8 cellular contexts compared by ENCODE assay signal in the genomic region with DNA sequence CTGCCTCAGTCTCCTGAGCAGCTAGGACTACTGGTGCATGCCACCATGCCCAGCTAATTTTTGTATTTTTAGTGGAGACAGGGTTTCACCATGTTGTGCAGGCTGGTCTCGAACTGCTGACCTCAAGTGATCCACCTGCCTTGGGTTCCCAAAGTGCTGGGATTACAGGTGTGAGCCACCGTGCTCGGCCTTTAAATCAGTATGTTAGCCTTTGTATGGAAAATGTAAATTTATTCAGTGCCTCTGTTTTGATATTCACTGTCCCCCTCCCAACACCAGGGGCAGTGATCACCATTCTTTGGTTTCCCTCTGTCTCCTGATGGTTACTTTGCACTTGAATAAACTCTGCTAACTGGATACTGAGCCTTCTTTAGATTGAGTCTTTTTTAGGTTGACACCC. TPM values are rescaled to one million over a fixed set of nuclear protein-coding genes. Genes with fewer than 3 reads are reported as not detected.
DNase-seq lines count a peak whose midpoint lies in the region; TF ChIP-seq lines count a peak whose summit lies in the region.
"Not testable (repeated sequence)": the region's sequence is repeated elsewhere in the genome, so short reads cannot be mapped to it uniquely, and the experiment has no call there.

No MANE protein-coding gene starts in this region.

- intact Hi-C loops in dorsolateral prefrontal cortex (cut with DNase I) = not testable (repeated sequence)

- H3K9ac ChIP-seq in H9 (ENCODE audit: extremely low read depth, insufficient read length, low read length); OCI-LY1 (ENCODE audit: low read length); iPS-18a (ENCODE audit: low read length): not testable (repeated sequence)

- not testable (repeated sequence) for H3K4ac ChIP-seq in H9 (ENCODE audit: low read depth, low read length)

- H3K36me3 ChIP-seq in BE2C; OCI-LY1 (ENCODE audit: insufficient read depth, low read length); iPS-18a (ENCODE audit: control insufficient read depth, low read depth, low read length): not testable (repeated sequence)

- H3K4me1 Mint-ChIP-seq in H9 = peaks cover 52 to 54% of the 10 kb centered on the region in 2 experiments
- H3K4me1 Mint-ChIP-seq in activated naive CD4-positive, alpha-beta T cell treated with anti-CD3 and anti-CD28 coated beads, Interleukin-2, amount 10 ng/mL, durations not matched to agents 7 days and 5 days = peaks cover 49% of the 10 kb centered on the region
- not testable (repeated sequence) for H3K4me1 Mint-ChIP-seq in progenitor cell of endocrine pancreas (ENCODE audit: low read depth)

- not testable (repeated sequence) for H3K9me3 Mint-ChIP-seq in H9; activated naive CD4-positive, alpha-beta T cell treated with anti-CD3 and anti-CD28 coated beads, Interleukin-2, amount 10 ng/mL, durations not matched to agents 7 days and 5 days; progenitor cell of endocrine pancreas (ENCODE audit: low read depth)

- not testable (repeated sequence) for H2AFZ ChIP-seq in H9 (ENCODE audit: low read length); OCI-LY1 (ENCODE audit: low read length)

- H3K4me2 ChIP-seq in H9 (ENCODE audit: insufficient read depth, insufficient read length, low read length); OCI-LY1 (ENCODE audit: low read length): not testable (repeated sequence)

- 0 out of 2 replicates have a peak, but pooled peaks have one; percentile 8 for TF ChIP-seq CTCF in BE2C (IDR thresholded peaks at IDR 0.05; ENCODE audit: low read depth, low read length)
- peak; percentile 62 for TF ChIP-seq CTCF in H9 (conservative IDR thresholded peaks at IDR 0.05)
- TF ChIP-seq CTCF in OCI-LY1 (IDR thresholded peaks at IDR 0.05; ENCODE audit: low read length) = peak; percentile 18; the same call in 1 of the 2 replicates
- TF ChIP-seq CTCF in dorsolateral prefrontal cortex (IDR thresholded peaks at IDR 0.05 in 54 of 56, conservative IDR thresholded peaks at IDR 0.05 in 2 of 56; ENCODE audit: low read depth in 1 of 56, partially characterized antibody in 56 of 56) = peak in 2 of 56 donors; percentile 15 to 18
- TF ChIP-seq CTCF in progenitor cell of endocrine pancreas (IDR thresholded peaks at IDR 0.05; ENCODE audit: unreplicated experiment) = peak; percentile 25

- H3K27ac ChIP-seq in H9 (ENCODE audit: insufficient read length, low read depth, low read length); OCI-LY1 (ENCODE audit: low read depth, low read length, poor library complexity, severe bottlenecking); iPS-18a (ENCODE audit: low read length): not testable (repeated sequence)
- peak overlapping the region in 1 of 59 donors; percentile 77 for H3K27ac ChIP-seq in dorsolateral prefrontal cortex

- H3K79me1 ChIP-seq in H9 (ENCODE audit: insufficient read depth, low read depth, low read length, poor library complexity, severe bottlenecking) = not testable (repeated sequence)

- CTCF ChIA-PET in activated naive CD4-positive, alpha-beta T cell treated with anti-CD3 and anti-CD28 coated beads, Interleukin-2, amount 10 ng/mL, durations not matched to agents 7 days and 5 days (lab: Charles Lee) = interaction anchor here (0.7 to 2.2 kb wide), 4 partner anchors 19 to 188 kb away, joined by 3 to 7 read pairs (median 4); partner anchors contain the start of genes TBC1D2 and TRIM14

- H2BK5ac ChIP-seq in H9 (ENCODE audit: insufficient read length, low read length) = not testable (repeated sequence)

- H3K14ac ChIP-seq in H9 (ENCODE audit: insufficient read depth, low read length) = not testable (repeated sequence)

- H3K27me3 Mint-ChIP-seq in H9 (ENCODE audit: low read depth) = peaks cover 13% of the 10 kb centered on the region
- not testable (repeated sequence) for H3K27me3 Mint-ChIP-seq in activated naive CD4-positive, alpha-beta T cell treated with anti-CD3 and anti-CD28 coated beads, Interleukin-2, amount 10 ng/mL, durations not matched to agents 7 days and 5 days
- peaks cover 46% of the 10 kb centered on the region for H3K27me3 Mint-ChIP-seq in progenitor cell of endocrine pancreas

- WGBS in H9 (ENCODE audit: extremely low coverage, insufficient read length, low lambda C conversion rate) = no CpG with 5 or more reads among the region's 3 CpGs

- H2BK15ac ChIP-seq in H9 (ENCODE audit: low read depth, low read length) = not testable (repeated sequence)

- not testable (repeated sequence) for H2AK5ac ChIP-seq in H9 (ENCODE audit: insufficient read length, low read length)

- not testable (repeated sequence) for H3K23me2 ChIP-seq in H9 (ENCODE audit: insufficient read length, low read depth, low read length, poor library complexity, severe bottlenecking)

- not testable (repeated sequence) for H3K4me3 ChIP-seq in BE2C (ENCODE audit: low read depth, low read length); OCI-LY1 (ENCODE audit: low read depth, low read length, poor library complexity, severe bottlenecking)
- H3K4me3 ChIP-seq in dorsolateral prefrontal cortex (peak overlapping the region in 38 of 59 donors; percentile 19 to 66 (median 46)), iPS-18a (ENCODE audit: low read length) (peak overlapping the region; percentile 18)

- H3K56ac ChIP-seq in H9 (ENCODE audit: insufficient read length, low read depth, low read length) = not testable (repeated sequence)

- not testable (repeated sequence) for H2BK12ac ChIP-seq in H9 (ENCODE audit: insufficient read length, low read depth, low read length)

- not testable (repeated sequence) for H3F3A ChIP-seq in OCI-LY1 (ENCODE audit: insufficient read depth, low read length)

- H3T11ph ChIP-seq in H9 (ENCODE audit: low read length) = not testable (repeated sequence)

- peak overlapping the region in 1 of 3 experiments; percentile 29; a peak in 1 of 7 replicates for H3K27ac Mint-ChIP-seq in H9
- H3K27ac Mint-ChIP-seq in activated naive CD4-positive, alpha-beta T cell treated with anti-CD3 and anti-CD28 coated beads, Interleukin-2, amount 10 ng/mL, durations not matched to agents 7 days and 5 days = peak overlapping the region; percentile 11
- H3K27ac Mint-ChIP-seq in progenitor cell of endocrine pancreas = not testable (repeated sequence)

- not testable (repeated sequence) for H3K4me1 ChIP-seq in BE2C; H9 (ENCODE audit: insufficient read depth, low read length)
- H3K4me1 ChIP-seq in OCI-LY1 (ENCODE audit: insufficient read depth, low read length, severe bottlenecking) = peaks cover 27% of the 10 kb centered on the region
- H3K4me1 ChIP-seq in iPS-18a (ENCODE audit: control insufficient read depth, low read depth, low read length) = peaks cover 35% of the 10 kb centered on the region

- not testable (repeated sequence) for H2BK20ac ChIP-seq in H9 (ENCODE audit: low read depth, low read length, poor library complexity, severe bottlenecking)

- H3K36me3 Mint-ChIP-seq in H9 (ENCODE audit: insufficient read depth in 1 of 3, low read depth in 3 of 3) = peaks cover 6 to 13% (median 9%) of the 10 kb centered on the region in 3 experiments; a peak in 5 of 7 replicates
- peaks cover 61% of the 10 kb centered on the region for H3K36me3 Mint-ChIP-seq in activated naive CD4-positive, alpha-beta T cell treated with anti-CD3 and anti-CD28 coated beads, Interleukin-2, amount 10 ng/mL, durations not matched to agents 7 days and 5 days
- H3K36me3 Mint-ChIP-seq in progenitor cell of endocrine pancreas (ENCODE audit: insufficient read depth) = not testable (repeated sequence)

- H4K20me1 ChIP-seq in H9 (ENCODE audit: control insufficient read depth, insufficient read depth, insufficient read length); OCI-LY1 (ENCODE audit: insufficient read depth, low read length): not testable (repeated sequence)

- H3K23ac ChIP-seq in H9 (ENCODE audit: insufficient read length, low read depth, low read length) = not testable (repeated sequence)

- not testable (repeated sequence) for H3K79me2 ChIP-seq in H9 (ENCODE audit: insufficient read depth, low read length); OCI-LY1 (ENCODE audit: insufficient read depth, low read length)

- H4K91ac ChIP-seq in H9 (ENCODE audit: insufficient read length, low read depth, low read length) = not testable (repeated sequence)

- not testable (repeated sequence) for H4K8ac ChIP-seq in H9 (replicated peaks; ENCODE audit: insufficient read length, low read depth, low read length)

- not testable (repeated sequence) for H3K9me3 ChIP-seq in BE2C; H9 (ENCODE audit: control insufficient read depth, low read depth, low read length); OCI-LY1 (ENCODE audit: low read length); iPS-18a (ENCODE audit: control insufficient read depth, low read depth, low read length)

- DNase-seq in BE2C; activated naive CD4-positive, alpha-beta T cell treated with anti-CD3 and anti-CD28 coated beads, Interleukin-2, amount 10 ng/mL, durations not matched to agents 7 days and 5 days; dorsolateral prefrontal cortex; progenitor cell of endocrine pancreas (ENCODE audit: low spot score, unreplicated experiment): not testable (repeated sequence)
- DNase-seq in ELF-1 (ENCODE audit: low read depth, low spot score) = peak; percentile 43
- DNase-seq in H9 = peak; percentile 68

- not testable (repeated sequence) for H4K5ac ChIP-seq in H9 (ENCODE audit: insufficient read length, low read depth, low read length)

- not testable (repeated sequence) for H3K27me3 ChIP-seq in BE2C; H9 (ENCODE audit: insufficient read depth, low read length); OCI-LY1 (ENCODE audit: insufficient read depth, low read length); dorsolateral prefrontal cortex; iPS-18a (ENCODE audit: control insufficient read depth, insufficient read depth, low read length)

- H3K18ac ChIP-seq in H9 (ENCODE audit: insufficient read length, low read depth, low read length) = not testable (repeated sequence)

- H3K4me3 Mint-ChIP-seq in H9 = 0 out of 5 replicates have a peak overlapping the region, but pooled peaks of 1 of the 2 experiments have one; percentile 9
- H3K4me3 Mint-ChIP-seq in activated naive CD4-positive, alpha-beta T cell treated with anti-CD3 and anti-CD28 coated beads, Interleukin-2, amount 10 ng/mL, durations not matched to agents 7 days and 5 days; progenitor cell of endocrine pancreas (ENCODE audit: low read depth): not testable (repeated sequence)

- not testable (repeated sequence) for H3K9me2 ChIP-seq in OCI-LY1 (ENCODE audit: low read depth, low read length)

- H2BK120ac ChIP-seq in H9 (ENCODE audit: low read depth, low read length, poor library complexity, severe bottlenecking) = not testable (repeated sequence)

RNA-seq across cellular contexts. Expression of gene TRIM14, which starts 28.3 kb away (rescaled TPM):
- 39.1 TPM for polyA plus RNA-seq in BE2C (2012; ENCODE audit: insufficient read depth, insufficient read length, low read depth)
- total RNA-seq in H9 (2021) (12.5 and 14.7 TPM in 2 replicates), dorsolateral prefrontal cortex (10 to 100 TPM in 114 of 120 experiments, 1 to 10 TPM in 6; 8.3 to 26.7 (median 14.6) TPM), progenitor cell of endocrine pancreas (2.9 and 3.1 TPM in 2 replicates)

RNA-seq across cellular contexts. Expression of gene NANS, which starts 34.1 kb away (rescaled TPM):
- 83.3 TPM for polyA plus RNA-seq in BE2C (2012; ENCODE audit: insufficient read depth, insufficient read length, low read depth)
- total RNA-seq in H9 (2021) (40.4 and 41.8 TPM in 2 replicates), dorsolateral prefrontal cortex (10 to 100 TPM; 13.8 to 40.0 (median 23.9) TPM), progenitor cell of endocrine pancreas (31.9 and 33.8 TPM in 2 replicates)
